Comparison of ENCODE assay signal across 17 cellular contexts in genomic region chrX:42485621-42486020, GRCh38.
"Had no signal": no experiment of that assay in that cellular context is flagged by ENCODE, and none has a peak within 500 bp of the region (broad histone marks: within the 10 kb centered on the region; RNA-seq: fewer than 3 reads in every experiment).

No MANE protein-coding gene starts in this region.

- H3K4me3 Mint-ChIP-seq: activated T-helper 17 cell treated with anti-CD3 and anti-CD28 coated beads, Interleukin-2, amount 50 U/mL, for 72 hours; nephron progenitor cell; stimulated activated memory B cell treated with anti-CD40 and anti-IgM and Interleukin-4, amounts not matched to agents 10 μg/mL and 1 μg/mL and 100 μg/mL, for 72 hours had no signal

- H3K36me3 ChIP-seq: adrenal gland, gastrocnemius medialis, prostate gland, right lobe of liver, spleen, tibial artery had no signal

- H3K36me3 Mint-ChIP-seq: stimulated activated memory B cell treated with anti-CD40 and anti-IgM and Interleukin-4, amounts not matched to agents 10 μg/mL and 1 μg/mL and 100 μg/mL, for 72 hours had no signal

- H3K4me1 Mint-ChIP-seq: activated T-helper 17 cell treated with anti-CD3 and anti-CD28 coated beads, Interleukin-2, amount 50 U/mL, for 72 hours had no signal

- H3K27me3 Mint-ChIP-seq: activated T-helper 17 cell treated with anti-CD3 and anti-CD28 coated beads, Interleukin-2, amount 50 U/mL, for 72 hours; stimulated activated memory B cell treated with anti-CD40 and anti-IgM and Interleukin-4, amounts not matched to agents 10 μg/mL and 1 μg/mL and 100 μg/mL, for 72 hours had no signal

- FAIRE-seq: colon, keratinocyte had no signal

- H3K27ac Mint-ChIP-seq: activated T-helper 17 cell treated with anti-CD3 and anti-CD28 coated beads, Interleukin-2, amount 50 U/mL, for 72 hours; nephron progenitor cell; stimulated activated memory B cell treated with anti-CD40 and anti-IgM and Interleukin-4, amounts not matched to agents 10 μg/mL and 1 μg/mL and 100 μg/mL, for 72 hours had no signal

- H3K9me3 Mint-ChIP-seq: activated T-helper 17 cell treated with anti-CD3 and anti-CD28 coated beads, Interleukin-2, amount 50 U/mL, for 72 hours; nephron progenitor cell had no signal

- H3K27me3 ChIP-seq: gastrocnemius medialis, right lobe of liver, spleen, tibial artery had no signal

- H3K27ac ChIP-seq: adrenal gland, gastrocnemius medialis, prostate gland, right lobe of liver, spleen, tibial artery, VCaP had no signal

- H3K4me3 ChIP-seq: adrenal gland, gastrocnemius medialis, prostate gland, right lobe of liver, spleen, tibial artery had no signal

- H3K4me1 ChIP-seq: adrenal gland, gastrocnemius medialis, prostate gland, right lobe of liver, spleen, tibial artery had no signal

- H3K9me3 ChIP-seq: adrenal gland, gastrocnemius medialis, prostate gland, right lobe of liver, spleen, tibial artery had no signal

- DNase-seq: activated CD4-positive, alpha-beta T cell treated with anti-CD3 and anti-CD28 coated beads for 4 hours; activated naive CD4-positive, alpha-beta T cell treated with anti-CD3 and anti-CD28 coated beads, Interleukin-2, amount 50 U/mL, for 16 hours; adrenal gland; gastrocnemius medialis; left ventricle myocardium superior; mesenchymal stem cell; nephron progenitor cell; right lobe of liver; spleen; stimulated activated CD4-positive, alpha-beta T cell treated with anti-CD3 and anti-CD28 coated beads, Interleukin-1b, Interleukin-23, amount 100 ng/mL, for 48 hours; tibial artery had no signal
